In genomic region chr3:123395235-123395634, GRCh38 we compare ENCODE assay signal across 16 cellular contexts. TPM values are rescaled to one million over a fixed set of nuclear protein-coding genes. Genes with fewer than 3 reads are reported as not detected.
A peak's percentile ranks its signal among the peaks of the same experiment; 100 is the strongest.
DNase-seq lines count a peak whose midpoint lies in the region; ATAC-seq and TF ChIP-seq lines count a peak whose summit lies in the region.
"Had no signal": no experiment of that assay in that cellular context is flagged by ENCODE, and none has a peak within 500 bp of the region (broad histone marks: within the 10 kb centered on the region; RNA-seq: fewer than 3 reads in every experiment).

No MANE protein-coding gene starts in this region.

- H3K27ac ChIP-seq in muscle layer of colon (ENCODE audit: low read depth, low read length), result peak overlapping the region; percentile 55
- peak overlapping the region in 4 of 8 donors; percentile 18 to 45 (median 34) for H3K27ac ChIP-seq in spleen
- H3K27ac ChIP-seq in upper lobe of right lung, result no peak overlapping the region
- H3K27ac ChIP-seq: 22Rv1 had no signal

- no peak overlapping the region for H3K4me3 Mint-ChIP-seq in immature natural killer cell

- TF ChIP-seq CTCF in spleen (IDR thresholded peaks at IDR 0.05 in 8 of 11, conservative IDR thresholded peaks at IDR 0.05 in 3 of 11), result no peak
- no peak for TF ChIP-seq CTCF in upper lobe of right lung (IDR thresholded peaks at IDR 0.05)

- H3K27me3 ChIP-seq in muscle layer of colon (ENCODE audit: control insufficient read depth in 1 of 2, insufficient read depth in 2 of 2, low read length in 2 of 2) (no peaks in the 10 kb centered on the region), spleen (replicated peaks in 1 of 7) (peaks cover 0 to 27% (median 0%) of the 10 kb centered on the region in 7 donors), upper lobe of right lung (no peaks in the 10 kb centered on the region)
- H3K27me3 ChIP-seq: BLaER1 treated with 17β-estradiol and CSF1 and Interleukin-3, amounts not matched to agents 10 nM and 100 nM had no signal

- WGBS in spleen, 5 donors, result 85 to 97% (median 90%) methylated on average over 5 of the region's 5 CpGs

- H3K4me3 ChIP-seq in muscle layer of colon (ENCODE audit: low read depth in 1 of 2, low read length in 2 of 2), result no peak overlapping the region
- no peak overlapping the region for H3K4me3 ChIP-seq in spleen
- no peak overlapping the region for H3K4me3 ChIP-seq in upper lobe of right lung
- H3K4me3 ChIP-seq: BLaER1 treated with 17β-estradiol and CSF1 and Interleukin-3, amounts not matched to agents 10 nM and 100 nM; MG63 had no signal

- no peaks in the 10 kb centered on the region for H3K4me1 Mint-ChIP-seq in immature natural killer cell

- H3K9me3 ChIP-seq in muscle layer of colon (ENCODE audit: low read length), result no peaks in the 10 kb centered on the region
- no peaks in the 10 kb centered on the region for H3K9me3 ChIP-seq in spleen
- no peaks in the 10 kb centered on the region for H3K9me3 ChIP-seq in upper lobe of right lung
- H3K9me3 ChIP-seq: BLaER1 treated with 17β-estradiol and CSF1 and Interleukin-3, amounts not matched to agents 10 nM and 100 nM; MG63 had no signal

- H3K9ac ChIP-seq in muscle layer of colon (ENCODE audit: low read length), result no peak overlapping the region
- H3K9ac ChIP-seq: BLaER1 treated with 17β-estradiol and CSF1 and Interleukin-3, amounts not matched to agents 10 nM and 100 nM had no signal

- H3K36me3 ChIP-seq in muscle layer of colon (ENCODE audit: insufficient read depth, low read length) (no peaks in the 10 kb centered on the region), spleen (no peaks in the 10 kb centered on the region), upper lobe of right lung (no peaks in the 10 kb centered on the region)
- H3K36me3 ChIP-seq: BLaER1 treated with 17β-estradiol and CSF1 and Interleukin-3, amounts not matched to agents 10 nM and 100 nM; MG63 had no signal

- H3K4me1 ChIP-seq in muscle layer of colon (ENCODE audit: insufficient read depth, low read length) (peaks cover 83% of the 10 kb centered on the region), spleen (peaks cover 0 to 37% (median 6%) of the 10 kb centered on the region in 6 donors), upper lobe of right lung (no peaks in the 10 kb centered on the region)

- H3K27ac Mint-ChIP-seq in immature natural killer cell, result no peak overlapping the region

- TF ChIP-seq POLR2A in spleen (IDR thresholded peaks at IDR 0.05), result no peak

- no peaks in the 10 kb centered on the region for H3K36me3 Mint-ChIP-seq in immature natural killer cell

- intact Hi-C loops in spleen (cut with DNase I; ENCODE audit: low total_unique reads) (no loop called here), upper lobe of right lung (cut with DNase I) (no loop called here)

- no peak for ATAC-seq in upper lobe of right lung
- ATAC-seq: Panc1 had no signal

- H3K27me3 Mint-ChIP-seq in immature natural killer cell (ENCODE audit: low read depth in 3 of 3), result peaks cover 0 to 4% (median 2%) of the 10 kb centered on the region in 3 donors

- DNase-seq in NCI-H82 (lab: John Stamatoyannopoulos, UW), result peak; percentile 54
- no peak for DNase-seq in NCI-H82 treated with DMSO at 0.1 percent for 48 hours (lab: John Stamatoyannopoulos, UW; ENCODE audit: unreplicated experiment)
- DNase-seq in spleen, result peak; percentile 8
- no peak for DNase-seq in CD1c-positive myeloid dendritic cell (ENCODE audit: extremely low spot score)
- DNase-seq in immature natural killer cell, result no peak
- DNase-seq in D341Med (ENCODE audit: low spot score), result no peak
- DNase-seq in upper lobe of right lung, result no peak
- DNase-seq: H7, MG63, NCI-H1092 treated with DMSO at 0.1 percent for 48 hours, NCI-H1694, SHP77 treated with DMSO at 0.1 percent for 48 hours had no signal

- no peaks in the 10 kb centered on the region for H3K9me3 Mint-ChIP-seq in immature natural killer cell

RNA-seq across cellular contexts. Expression of gene ADCY5, which starts 53.7 kb away (rescaled TPM):
- total RNA-seq in spleen, result 10 to 100 TPM in 6 of 7 donors, 1 to 10 TPM in 1; 9.5 to 20.6 (median 13.8) TPM
- 1 to 10 TPM; 1.7 to 3.7 (median 2.0) TPM for polyA plus RNA-seq in spleen
- under 1 TPM in 1 of 3 donors, not detected in 2; 0.03 TPM for polyA plus RNA-seq in immature natural killer cell
- 4.0 TPM for total RNA-seq in upper lobe of right lung

Comparison
In these comparisons a context has a peak if more than half of its experiments do, and no peak if none do; other contexts are left out.
1. DNase-seq: peak in NCI-H82 (single experiment) and spleen (single experiment); none in NCI-H82 treated with DMSO at 0.1 percent for 48 hours (single experiment), CD1c-positive myeloid dendritic cell (single experiment), immature natural killer cell (0 of 3), D341Med (single experiment) and upper lobe of right lung (single experiment).